In genomic region chr21:16536661-16537359, GRCh38 we compare ENCODE assay signal across 12 cellular contexts.
DNase-seq lines count a peak whose midpoint lies in the region; ATAC-seq, FAIRE-seq and TF ChIP-seq lines count a peak whose summit lies in the region.
"Had no signal": no experiment of that assay in that cellular context is flagged by ENCODE, and none has a peak within 500 bp of the region (broad histone marks: within the 10 kb centered on the region; RNA-seq: fewer than 3 reads in every experiment).

No MANE protein-coding gene starts in this region.

- no peak for ATAC-seq in GM19395 (IDR thresholded peaks at IDR 0.05; ENCODE audit: unreplicated experiment)
- no peak for ATAC-seq in GM21723 (IDR thresholded peaks at IDR 0.05; ENCODE audit: unreplicated experiment)
- ATAC-seq in GM19035 (IDR thresholded peaks at IDR 0.05; ENCODE audit: unreplicated experiment), result no peak
- ATAC-seq: activated CD8-positive, alpha-beta T cell treated with anti-CD3 and anti-CD28 coated beads for 36 hours; pancreas had no signal

- no peaks in the 10 kb centered on the region for H3K4me1 ChIP-seq in rectal smooth muscle tissue (ENCODE audit: control insufficient read depth, insufficient read depth, low read length)

- DNase-seq in ELR (ENCODE audit: low read depth) (peak; percentile 61), OCI-M1 (lab: John Stamatoyannopoulos, UW) (peak; percentile 81), epithelial cell of esophagus (ENCODE audit: low read depth) (peak; percentile 44), GM12892 (ENCODE audit: insufficient read length) (no peak)
- DNase-seq: activated CD8-positive, alpha-beta T cell treated with anti-CD3 and anti-CD28 coated beads for 36 hours; NCI-H1694; pancreas; trophoblast cell had no signal

- no peak for TF ChIP-seq POLR2A in GM12892 (IDR thresholded peaks at IDR 0.05; ENCODE audit: low read depth, low read length)

- H3K27ac ChIP-seq in rectal smooth muscle tissue (ENCODE audit: low read depth, low read length), result no peak overlapping the region

- H3K27me3 ChIP-seq in rectal smooth muscle tissue (ENCODE audit: control insufficient read depth, insufficient read depth, low read length), result no peaks in the 10 kb centered on the region
- H3K27me3 ChIP-seq: pancreas had no signal

- H3K36me3 ChIP-seq in rectal smooth muscle tissue (ENCODE audit: control insufficient read depth, insufficient read depth, low read length), result no peaks in the 10 kb centered on the region
- H3K36me3 ChIP-seq: pancreas had no signal

- H3K4me3 ChIP-seq in epithelial cell of esophagus (ENCODE audit: low read length) (peak overlapping the region; percentile 62), rectal smooth muscle tissue (ENCODE audit: low read length) (peak overlapping the region; percentile 16)

- no peak overlapping the region for H3K9ac ChIP-seq in rectal smooth muscle tissue (ENCODE audit: low read length)

- no peak for TF ChIP-seq CTCF in epithelial cell of esophagus (IDR thresholded peaks at IDR 0.05; ENCODE audit: insufficient read depth, low read depth, low read length, missing control alignments)

- FAIRE-seq in GM12892 (lab: Jason Lieb, UNC), result no peak
